ENCODE assay signal across 21 cellular contexts in the genomic region with DNA sequence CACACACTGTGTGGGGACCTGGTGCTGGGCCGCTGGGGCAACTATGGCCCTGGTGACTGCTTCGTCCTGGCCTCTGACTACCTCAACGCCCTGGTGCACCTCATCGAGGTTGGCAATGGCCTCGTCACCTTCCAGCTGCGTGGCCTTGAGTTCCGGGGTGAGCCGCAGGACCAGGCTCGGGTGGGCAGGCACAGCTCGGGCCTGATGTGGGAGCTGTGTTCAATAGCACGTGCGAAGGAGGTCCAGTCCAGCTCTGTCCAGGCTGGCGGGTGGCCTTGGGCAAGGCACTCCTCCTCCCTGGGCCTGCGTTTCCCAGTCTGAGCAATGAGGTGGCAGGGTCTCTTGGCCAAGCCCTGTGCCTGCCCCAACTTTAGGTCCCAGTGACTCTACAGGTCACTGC. TPM values are rescaled to one million over a fixed set of nuclear protein-coding genes. Genes with fewer than 3 reads are reported as not detected.
"Had no signal": no experiment of that assay in that cellular context is flagged by ENCODE, and none has a peak within 500 bp of the region (broad histone marks: within the 10 kb centered on the region; RNA-seq: fewer than 3 reads in every experiment).

No MANE protein-coding gene starts in this region.

- FAIRE-seq: RCC 7860 had no signal

- H3K9ac ChIP-seq: KMS-11, SK-N-SH had no signal

- DNase-seq: Kasumi-1, MM.1S, NCI-H1092 treated with DMSO at 0.1 percent for 48 hours, NCI-H1436, NCI-H187, NCI-H2029, NCI-H2081 treated with DMSO at 0.1 percent for 48 hours, NCI-H2171, NCI-H226, NCI-H446, NCI-H510A, NCI-H524 treated with DMSO at 0.1 percent for 48 hours, NCI-H69, NCI-H774, RPMI8226, SIG-M5, SK-N-SH had no signal

- H3K27ac ChIP-seq: HL-60, KMS-11 had no signal

- H3K4me2 ChIP-seq: KMS-11, SK-N-SH had no signal

- H3K9me3 ChIP-seq: SK-N-SH had no signal

RNA-seq across cellular contexts. Expression of a gene that starts 34.0 kb away (rescaled TPM):
- total RNA-seq: SK-MEL-5 had no signal
